In genomic region chr13:23570099-23570926, GRCh38 we compare ENCODE assay signal across 7 cellular contexts. TPM values are rescaled to one million over a fixed set of nuclear protein-coding genes. Genes with fewer than 3 reads are reported as not detected.
DNase-seq lines count a peak whose midpoint lies in the region; ATAC-seq and TF ChIP-seq lines count a peak whose summit lies in the region.

TNFRSF19 (plus strand) TSS chr13:23570412; CDS start chr13:23590184, 19,772 bp downstream.

- no peak within 1 kb of the TSS for H3K4me3 ChIP-seq in thymus (ENCODE audit: low read length)

- peaks cover 42% of the 10 kb centered on the region for H3K27me3 Mint-ChIP-seq in osteocyte (ENCODE audit: unreplicated experiment)

- no peaks in the 10 kb centered on the region for H3K4me1 ChIP-seq in thymus (ENCODE audit: control insufficient read depth, insufficient read depth, low read length)

- no peaks in the 10 kb centered on the region for H3K36me3 ChIP-seq in thymus (ENCODE audit: control insufficient read depth, insufficient read depth)

- H3K36me3 Mint-ChIP-seq in osteocyte (ENCODE audit: unreplicated experiment) = no peaks in the 10 kb centered on the region

- no peaks in the 10 kb centered on the region for H3K9me3 ChIP-seq in thymus (ENCODE audit: control insufficient read depth)

- peak within 1 kb of the TSS; percentile 46 for H3K27ac ChIP-seq in thymus (ENCODE audit: low read depth)

- ATAC-seq in HG03135 (IDR thresholded peaks at IDR 0.05; ENCODE audit: unreplicated experiment) (no peak), GM21717 (IDR thresholded peaks at IDR 0.05; ENCODE audit: unreplicated experiment) (no peak)

- DNase-seq in HUDEP-2 (lab: John Stamatoyannopoulos, UW; ENCODE audit: unreplicated experiment in 76 of 76) (peak in 75 of 76 experiments; percentile 20 to 96 (median 79)), amniotic stem cell (lab: John Stamatoyannopoulos, UW) (peak; percentile 11), islet precursor cell (peak; percentile 97), osteocyte (ENCODE audit: extremely low spot score, unreplicated experiment) (no peak)

- no peak within 1 kb of the TSS for H3K27ac Mint-ChIP-seq in osteocyte (ENCODE audit: unreplicated experiment)

- peaks cover 2% of the 10 kb centered on the region for H3K27me3 ChIP-seq in thymus (ENCODE audit: control insufficient read depth, insufficient read depth)

- H3K4me1 Mint-ChIP-seq in osteocyte (ENCODE audit: unreplicated experiment) = peaks cover 10% of the 10 kb centered on the region

- H3K9me3 Mint-ChIP-seq in osteocyte (ENCODE audit: unreplicated experiment) = no peaks in the 10 kb centered on the region

- no peak for TF ChIP-seq CTCF in osteocyte (IDR thresholded peaks at IDR 0.05)

- WGBS in thymus = 32% methylated on average over 11 of the region's 11 CpGs

- H3K4me3 Mint-ChIP-seq in osteocyte (ENCODE audit: unreplicated experiment) = no peak within 1 kb of the TSS

RNA-seq across cellular contexts. Expression of gene TNFRSF19, which starts in this region (rescaled TPM):
- 7.6 TPM for polyA plus RNA-seq in thymus
- total RNA-seq in osteocyte = 1.6 and 1.7 TPM in 2 replicates
